In genomic region chr7:31924228-31924627, GRCh38 we compare ENCODE assay signal across 9 cellular contexts.
"Had no signal": no experiment of that assay in that cellular context is flagged by ENCODE, and none has a peak within 500 bp of the region (broad histone marks: within the 10 kb centered on the region; RNA-seq: fewer than 3 reads in every experiment).

No MANE protein-coding gene starts in this region.

- H3K9ac ChIP-seq: KMS-11 had no signal

- H3K27ac ChIP-seq: HL-60, KMS-11 had no signal

- DNase-seq: IMR-90, Karpas-422, KBM-7, KG1 had no signal

- H3K4me3 ChIP-seq: K562 had no signal

- FAIRE-seq: HepG2, HTR-8/SVneo, K562 had no signal

- ATAC-seq: HepG2, K562 had no signal

- H3K4me2 ChIP-seq: KMS-11 had no signal
